7 cellular contexts compared by ENCODE assay signal in genomic region chr7:10845225-10845624, GRCh38.
"Had no signal": no experiment of that assay in that cellular context is flagged by ENCODE, and none has a peak within 500 bp of the region (broad histone marks: within the 10 kb centered on the region; RNA-seq: fewer than 3 reads in every experiment).

No MANE protein-coding gene starts in this region.

- H2AFZ ChIP-seq: GM23248 had no signal

- H3K9ac ChIP-seq: GM23248 had no signal

- DNase-seq: GM23248, GOT3, H7, KG1 had no signal

- H3K36me3 ChIP-seq: HAP-1 had no signal

- H3K4me1 ChIP-seq: HAP-1 had no signal

- H3K9me3 ChIP-seq: HAP-1 had no signal

- FAIRE-seq: HTR-8/SVneo had no signal

- H3K27ac ChIP-seq: GM23248 had no signal

- ATAC-seq: HCT116 had no signal

- H3K4me3 ChIP-seq: GM23248, HAP-1 had no signal
